15 cellular contexts compared by ENCODE assay signal in genomic region chr16:84913315-84913714, GRCh38.
A peak's percentile ranks its signal among the peaks of the same experiment; 100 is the strongest.
DNase-seq lines count a peak whose midpoint lies in the region; ATAC-seq and TF ChIP-seq lines count a peak whose summit lies in the region.
"Had no signal": no experiment of that assay in that cellular context is flagged by ENCODE, and none has a peak within 500 bp of the region (broad histone marks: within the 10 kb centered on the region; RNA-seq: fewer than 3 reads in every experiment).

No MANE protein-coding gene starts in this region.

- intact Hi-C loops in mucosa of descending colon (cut with DNase I, micrococcal nuclease) (no loop called here), uterus (cut with DNase I; ENCODE audit: low total_unique reads) (no loop called here), breast epithelium (cut with DNase I; ENCODE audit: low total_unique reads) (no loop called here)

- ATAC-seq in mucosa of descending colon, result peak; percentile 31
- no peak for ATAC-seq in HG03159 (IDR thresholded peaks at IDR 0.05; ENCODE audit: unreplicated experiment)
- ATAC-seq: A549; activated naive CD4-positive, alpha-beta T cell treated with anti-CD3 and anti-CD28 coated beads, Interleukin-2, amount 50 U/mL, for 72 hours; naive thymus-derived CD8-positive, alpha-beta T cell had no signal

- TF ChIP-seq POLR2A in uterus (IDR thresholded peaks at IDR 0.05) (no peak), breast epithelium (IDR thresholded peaks at IDR 0.05) (no peak)

- H3K9me3 ChIP-seq in mucosa of descending colon (no peaks in the 10 kb centered on the region), uterus (no peaks in the 10 kb centered on the region), breast epithelium (no peaks in the 10 kb centered on the region)
- H3K9me3 ChIP-seq: A549 had no signal

- H3K4me3 ChIP-seq in mucosa of descending colon (no peak overlapping the region), uterus (no peak overlapping the region), breast epithelium (no peak overlapping the region)
- H3K4me3 ChIP-seq: A549 had no signal

- H3K27me3 ChIP-seq in uterus, result no peaks in the 10 kb centered on the region
- peaks cover 0 to 4% of the 10 kb centered on the region in 2 donors for H3K27me3 ChIP-seq in breast epithelium

- H3K27ac ChIP-seq in uterus, result peak overlapping the region; percentile 45 to 63
- peak overlapping the region in 1 of 2 donors; percentile 9 for H3K27ac ChIP-seq in breast epithelium
- H3K27ac ChIP-seq: A549 had no signal

- peaks cover 25% of the 10 kb centered on the region for H3K4me1 ChIP-seq in mucosa of descending colon (ENCODE audit: low read depth)
- peaks cover 0 to under 1% of the 10 kb centered on the region in 2 donors for H3K4me1 ChIP-seq in uterus
- H3K4me1 ChIP-seq in breast epithelium, result no peaks in the 10 kb centered on the region
- H3K4me1 ChIP-seq: A549 had no signal

- no peak for TF ChIP-seq CTCF in mucosa of descending colon (IDR thresholded peaks at IDR 0.05)
- TF ChIP-seq CTCF in uterus (IDR thresholded peaks at IDR 0.05), result no peak
- no peak for TF ChIP-seq CTCF in breast epithelium (IDR thresholded peaks at IDR 0.05)

- H3K36me3 ChIP-seq in mucosa of descending colon (ENCODE audit: low read depth), result no peaks in the 10 kb centered on the region
- H3K36me3 ChIP-seq in uterus, result no peaks in the 10 kb centered on the region
- H3K36me3 ChIP-seq in breast epithelium, result no peaks in the 10 kb centered on the region

- DNase-seq in NCI-H2196 (lab: John Stamatoyannopoulos, UW; ENCODE audit: unreplicated experiment), result peak; percentile 12
- no peak for DNase-seq in NCI-H2196 treated with DMSO at 0.1 percent for 48 hours (lab: John Stamatoyannopoulos, UW; ENCODE audit: unreplicated experiment)
- DNase-seq in cerebellar cortex (ENCODE audit: low spot score), result peak; percentile 18
- no peak for DNase-seq in mucosa of descending colon
- peak; percentile 69 to 83 for DNase-seq in uterus
- DNase-seq in activated effector memory CD4-positive, alpha-beta T cell treated with Interleukin-2 at 50 U/mL for 16 hours, result no peak
- no peak for DNase-seq in breast epithelium (ENCODE audit: low spot score in 2 of 2)
- DNase-seq: activated CD4-positive, CD25-positive, alpha-beta regulatory T cell; activated CD8-positive, alpha-beta memory T cell treated with anti-CD3 and anti-CD28 coated beads, Interleukin-2, amount 50 U/mL, for 48 hours; HFFc6; NCI-H2171 treated with DMSO at 0.1 percent for 48 hours had no signal

Comparison
In these comparisons a context has a peak if more than half of its experiments do, and no peak if none do; other contexts are left out.
1. DNase-seq: peak in NCI-H2196 (single experiment), cerebellar cortex (single experiment) and uterus (2 of 2); none in NCI-H2196 treated with DMSO at 0.1 percent for 48 hours (single experiment), mucosa of descending colon (0 of 3), activated effector memory CD4-positive, alpha-beta T cell treated with Interleukin-2 at 50 U/mL for 16 hours (single experiment) and breast epithelium (0 of 2).